Comparison of ENCODE assay signal across 1 cellular context in genomic region chr5:141478321-141478945, GRCh38.
TF ChIP-seq lines count a peak whose summit lies in the region.

No MANE protein-coding gene starts in this region.

TF ChIP-seq in HepG2, 621 proteins besides CTCF, POLR2A, EP300 and RAD21:
- no peak for TF ChIP-seq MLX (CRISPR knock-in tag; IDR thresholded peaks at IDR 0.05)
- TF ChIP-seq ZEB1 (IDR thresholded peaks at IDR 0.05; ENCODE audit: insufficient replicate concordance, low read depth), result peak; percentile 73
